Comparison of ENCODE assay signal across 21 cellular contexts in genomic region chr4:188002346-188002745, GRCh38. TPM values are rescaled to one million over a fixed set of nuclear protein-coding genes. Genes with fewer than 3 reads are reported as not detected.
"Had no signal": no experiment of that assay in that cellular context is flagged by ENCODE, and none has a peak within 500 bp of the region (broad histone marks: within the 10 kb centered on the region; RNA-seq: fewer than 3 reads in every experiment).

No MANE protein-coding gene starts in this region.

- H3K27ac ChIP-seq: colonic mucosa, prostate gland, suprapubic skin, upper lobe of right lung had no signal

- H3K27me3 ChIP-seq: colonic mucosa, upper lobe of right lung had no signal

- H3K9me3 ChIP-seq: colonic mucosa, prostate gland, suprapubic skin, upper lobe of right lung had no signal

- H3K36me3 ChIP-seq: colonic mucosa, prostate gland, suprapubic skin, upper lobe of right lung had no signal

- H3K4me3 ChIP-seq: colonic mucosa, lung, prostate gland, suprapubic skin, upper lobe of right lung had no signal

- H3K4me1 ChIP-seq: colonic mucosa, prostate gland, suprapubic skin, upper lobe of right lung had no signal

- H3K4me3 Mint-ChIP-seq: activated CD4-positive, alpha-beta T cell treated with anti-CD3 and anti-CD28 coated beads, Interleukin-2, amount 10 ng/mL, durations not matched to agents 7 days and 5 days; activated naive CD8-positive, alpha-beta T cell; activated T-cell treated with anti-CD3 and anti-CD28 coated beads, Interleukin-2, amount 50 U/mL, for 72 hours; stimulated activated naive CD8-positive, alpha-beta T cell treated with anti-CD3 and anti-CD28 coated beads, Interleukin-15, Interleukin-2, amounts not matched to agents 100 ng/mL and 50 ng/mL, for 24 hours had no signal

- H3K4me1 Mint-ChIP-seq: activated CD4-positive, alpha-beta T cell treated with anti-CD3 and anti-CD28 coated beads, Interleukin-2, amount 10 ng/mL, durations not matched to agents 7 days and 5 days had no signal

- ATAC-seq: activated T-cell treated with anti-CD3 and anti-CD28 coated beads, Interleukin-2, amount 50 U/mL, for 72 hours; right cardiac atrium; upper lobe of right lung had no signal

- DNase-seq: activated CD4-positive, alpha-beta T cell treated with anti-CD3 and anti-CD28 coated beads, Interleukin-2, amount 10 ng/mL, durations not matched to agents 7 days and 5 days; activated CD4-positive, CD25-positive, alpha-beta regulatory T cell; activated CD8-positive, alpha-beta memory T cell treated with anti-CD3 and anti-CD28 coated beads, Interleukin-2, amount 50 U/mL, for 48 hours; activated gamma-delta T cell; activated T-cell treated with anti-CD3 and anti-CD28 coated beads, Interleukin-2, amount 50 U/mL, for 72 hours; amniotic stem cell; central memory CD4-positive, alpha-beta T cell; colonic mucosa; foreskin fibroblast; midbrain; right cardiac atrium; small intestine; upper lobe of right lung had no signal

- FAIRE-seq: endothelial cell of umbilical vein, small intestine, TTC549 had no signal

- H3K27ac Mint-ChIP-seq: activated CD4-positive, alpha-beta T cell treated with anti-CD3 and anti-CD28 coated beads, Interleukin-2, amount 10 ng/mL, durations not matched to agents 7 days and 5 days; activated naive CD8-positive, alpha-beta T cell; activated T-cell treated with anti-CD3 and anti-CD28 coated beads, Interleukin-2, amount 50 U/mL, for 72 hours; stimulated activated naive CD8-positive, alpha-beta T cell treated with anti-CD3 and anti-CD28 coated beads, Interleukin-15, Interleukin-2, amounts not matched to agents 100 ng/mL and 50 ng/mL, for 24 hours had no signal

RNA-seq across cellular contexts. Expression of gene ZFP42, which starts 6.8 kb away (rescaled TPM):
- polyA plus RNA-seq: neural cell, right cardiac atrium, small intestine had no signal
